In the genomic region with DNA sequence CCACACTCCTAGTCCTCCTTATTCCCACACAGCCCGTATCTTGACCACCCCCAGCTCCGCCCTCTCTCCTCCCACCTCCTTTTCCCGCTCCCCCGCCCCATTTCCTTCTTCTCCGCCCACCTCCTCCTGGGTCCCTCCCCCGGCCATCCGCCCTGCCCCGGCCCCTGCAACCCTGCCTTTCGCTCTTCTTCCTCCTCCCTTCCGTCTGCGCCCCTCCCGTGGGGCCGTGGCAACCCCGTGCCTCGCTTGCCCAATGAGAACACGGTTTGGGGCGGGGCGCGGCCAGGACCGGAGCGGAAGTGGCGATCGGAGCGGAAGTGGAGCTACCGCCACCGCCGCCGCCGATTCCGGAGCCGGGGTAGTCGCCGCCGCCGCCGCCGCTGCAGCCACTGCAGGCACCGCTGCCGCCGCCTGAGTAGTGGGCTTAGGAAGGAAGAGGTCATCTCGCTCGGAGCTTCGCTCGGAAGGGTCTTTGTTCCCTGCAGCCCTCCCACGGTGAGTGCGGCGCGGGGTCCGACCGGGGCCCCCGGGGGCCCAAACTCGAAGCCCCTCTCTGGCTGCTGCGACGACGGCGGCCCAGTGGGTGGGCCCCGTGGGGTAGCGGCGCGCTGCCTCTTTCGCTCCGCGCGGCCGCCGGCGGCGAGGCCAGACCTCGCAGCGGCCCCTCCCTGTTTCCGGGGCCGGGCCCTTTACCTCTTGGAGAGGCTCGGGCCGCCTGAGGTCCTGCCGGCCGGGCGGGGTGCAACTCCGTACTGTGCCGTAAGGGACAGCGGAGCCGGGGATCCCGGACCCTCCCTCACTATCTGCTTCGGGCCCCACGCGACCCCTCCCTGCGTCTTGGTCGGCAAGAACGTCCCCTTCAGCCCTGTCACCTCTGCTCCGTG, we compare ENCODE assay signal across 8 cellular contexts. TPM values are rescaled to one million over a fixed set of nuclear protein-coding genes. Genes with fewer than 3 reads are reported as not detected.
DNase-seq lines count a peak whose midpoint lies in the region; ATAC-seq and TF ChIP-seq lines count a peak whose summit lies in the region.

A gene (plus strand): TSS at position 314 of the 884 bp plus-strand sequence. CDS start 15,829 bp downstream, outside the sequence.

- H3K9me3 ChIP-seq in testis = no peaks in the 10 kb centered on the region

- peak within 1 kb of the TSS; percentile 96 for H3K27ac Mint-ChIP-seq in activated naive CD4-positive, alpha-beta T cell treated with anti-CD3 and anti-CD28 coated beads, Interleukin-2, amount 50 U/mL, for 24 hours

- peak; percentile 41 for TF ChIP-seq POLR2A in testis (IDR thresholded peaks at IDR 0.05)

- WGBS in testis, 2 donors = 1 to 2% methylated on average over 34 to 58 of the region's 89 CpGs

- H3K36me3 Mint-ChIP-seq in activated naive CD4-positive, alpha-beta T cell treated with anti-CD3 and anti-CD28 coated beads, Interleukin-2, amount 50 U/mL, for 24 hours = peaks cover 7% of the 10 kb centered on the region

- intact Hi-C loops in testis (cut with DNase I; ENCODE audit: low total_unique reads) = no loop called here

- no peaks in the 10 kb centered on the region for H3K9me3 Mint-ChIP-seq in activated naive CD4-positive, alpha-beta T cell treated with anti-CD3 and anti-CD28 coated beads, Interleukin-2, amount 50 U/mL, for 24 hours

- H3K4me1 ChIP-seq in testis = peaks cover 23% of the 10 kb centered on the region

- peak within 1 kb of the TSS; percentile 98 for H3K4me3 ChIP-seq in GM08714 (ENCODE audit: low read length)
- peak within 1 kb of the TSS; percentile 96 for H3K4me3 ChIP-seq in testis

- DNase-seq in NCI-H1092 (lab: John Stamatoyannopoulos, UW) (peak; percentile 98), glomerular endothelial cell (ENCODE audit: extremely low read depth, low read depth, low spot score) (peak; percentile 50), omental fat pad (ENCODE audit: low spot score) (peak; percentile 95), testis (peak; percentile 98)

- no peaks in the 10 kb centered on the region for H3K36me3 ChIP-seq in testis (ENCODE audit: low read depth, missing control alignments)

- no peaks in the 10 kb centered on the region for H3K27me3 ChIP-seq in testis

- H3K4me1 Mint-ChIP-seq in activated naive CD4-positive, alpha-beta T cell treated with anti-CD3 and anti-CD28 coated beads, Interleukin-2, amount 50 U/mL, for 24 hours = peaks cover 73% of the 10 kb centered on the region

- ATAC-seq in HG02571 (IDR thresholded peaks at IDR 0.05; ENCODE audit: unreplicated experiment) = peak; percentile 94
- ATAC-seq in SK-N-SH treated with all-trans-retinoic acid at 6 μM for 48 hours = peak; percentile 99
- ATAC-seq in omental fat pad (ENCODE audit: low FRiP score) = peak; percentile 99

- no peak for TF ChIP-seq CTCF in omental fat pad (IDR thresholded peaks at IDR 0.05)
- TF ChIP-seq CTCF in testis (IDR thresholded peaks at IDR 0.05) = peak in 1 of 3 experiments; percentile 25

- no peaks in the 10 kb centered on the region for H3K27me3 Mint-ChIP-seq in activated naive CD4-positive, alpha-beta T cell treated with anti-CD3 and anti-CD28 coated beads, Interleukin-2, amount 50 U/mL, for 24 hours

- peak within 1 kb of the TSS; percentile 97 for H3K4me3 Mint-ChIP-seq in activated naive CD4-positive, alpha-beta T cell treated with anti-CD3 and anti-CD28 coated beads, Interleukin-2, amount 50 U/mL, for 24 hours

- H3K27ac ChIP-seq in testis = peak within 1 kb of the TSS; percentile 95

TF ChIP-seq in SK-N-SH treated with all-trans-retinoic acid at 6 μM for 48 hours, 23 proteins besides CTCF, POLR2A, EP300 and RAD21:
- TF ChIP-seq TOX (CRISPR knock-in tag; IDR thresholded peaks at IDR 0.05; ENCODE audit: borderline replicate concordance) (no peak), ZNF565 (CRISPR knock-in tag; conservative IDR thresholded peaks at IDR 0.05; ENCODE audit: low read depth) (no peak), GLIS3 (CRISPR knock-in tag; IDR thresholded peaks at IDR 0.05) (no peak), SNAI2 (CRISPR knock-in tag; IDR thresholded peaks at IDR 0.05) (no peak), RARB (CRISPR knock-in tag; IDR thresholded peaks at IDR 0.05) (no peak), TCF4 (CRISPR knock-in tag; IDR thresholded peaks at IDR 0.05; ENCODE audit: borderline replicate concordance) (no peak), BACH2 (CRISPR knock-in tag; IDR thresholded peaks at IDR 0.05; ENCODE audit: borderline replicate concordance) (no peak)
- TF ChIP-seq, protein P1, sequence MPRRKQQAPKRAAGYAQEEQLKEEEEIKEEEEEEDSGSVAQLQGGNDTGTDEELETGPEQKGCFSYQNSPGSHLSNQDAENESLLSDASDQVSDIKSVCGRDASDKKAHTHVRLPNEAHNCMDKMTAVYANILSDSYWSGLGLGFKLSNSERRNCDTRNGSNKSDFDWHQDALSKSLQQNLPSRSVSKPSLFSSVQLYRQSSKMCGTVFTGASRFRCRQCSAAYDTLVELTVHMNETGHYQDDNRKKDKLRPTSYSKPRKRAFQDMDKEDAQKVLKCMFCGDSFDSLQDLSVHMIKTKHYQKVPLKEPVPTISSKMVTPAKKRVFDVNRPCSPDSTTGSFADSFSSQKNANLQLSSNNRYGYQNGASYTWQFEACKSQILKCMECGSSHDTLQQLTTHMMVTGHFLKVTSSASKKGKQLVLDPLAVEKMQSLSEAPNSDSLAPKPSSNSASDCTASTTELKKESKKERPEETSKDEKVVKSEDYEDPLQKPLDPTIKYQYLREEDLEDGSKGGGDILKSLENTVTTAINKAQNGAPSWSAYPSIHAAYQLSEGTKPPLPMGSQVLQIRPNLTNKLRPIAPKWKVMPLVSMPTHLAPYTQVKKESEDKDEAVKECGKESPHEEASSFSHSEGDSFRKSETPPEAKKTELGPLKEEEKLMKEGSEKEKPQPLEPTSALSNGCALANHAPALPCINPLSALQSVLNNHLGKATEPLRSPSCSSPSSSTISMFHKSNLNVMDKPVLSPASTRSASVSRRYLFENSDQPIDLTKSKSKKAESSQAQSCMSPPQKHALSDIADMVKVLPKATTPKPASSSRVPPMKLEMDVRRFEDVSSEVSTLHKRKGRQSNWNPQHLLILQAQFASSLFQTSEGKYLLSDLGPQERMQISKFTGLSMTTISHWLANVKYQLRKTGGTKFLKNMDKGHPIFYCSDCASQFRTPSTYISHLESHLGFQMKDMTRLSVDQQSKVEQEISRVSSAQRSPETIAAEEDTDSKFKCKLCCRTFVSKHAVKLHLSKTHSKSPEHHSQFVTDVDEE (CRISPR knock-in tag; IDR thresholded peaks at IDR 0.05) = no peak
- TF ChIP-seq, protein P2, sequence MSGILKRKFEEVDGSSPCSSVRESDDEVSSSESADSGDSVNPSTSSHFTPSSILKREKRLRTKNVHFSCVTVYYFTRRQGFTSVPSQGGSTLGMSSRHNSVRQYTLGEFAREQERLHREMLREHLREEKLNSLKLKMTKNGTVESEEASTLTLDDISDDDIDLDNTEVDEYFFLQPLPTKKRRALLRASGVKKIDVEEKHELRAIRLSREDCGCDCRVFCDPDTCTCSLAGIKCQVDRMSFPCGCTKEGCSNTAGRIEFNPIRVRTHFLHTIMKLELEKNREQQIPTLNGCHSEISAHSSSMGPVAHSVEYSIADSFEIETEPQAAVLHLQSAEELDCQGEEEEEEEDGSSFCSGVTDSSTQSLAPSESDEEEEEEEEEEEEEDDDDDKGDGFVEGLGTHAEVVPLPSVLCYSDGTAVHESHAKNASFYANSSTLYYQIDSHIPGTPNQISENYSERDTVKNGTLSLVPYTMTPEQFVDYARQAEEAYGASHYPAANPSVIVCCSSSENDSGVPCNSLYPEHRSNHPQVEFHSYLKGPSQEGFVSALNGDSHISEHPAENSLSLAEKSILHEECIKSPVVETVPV (CRISPR knock-in tag; IDR thresholded peaks at IDR 0.05) = no peak
- TF ChIP-seq, protein P3, sequence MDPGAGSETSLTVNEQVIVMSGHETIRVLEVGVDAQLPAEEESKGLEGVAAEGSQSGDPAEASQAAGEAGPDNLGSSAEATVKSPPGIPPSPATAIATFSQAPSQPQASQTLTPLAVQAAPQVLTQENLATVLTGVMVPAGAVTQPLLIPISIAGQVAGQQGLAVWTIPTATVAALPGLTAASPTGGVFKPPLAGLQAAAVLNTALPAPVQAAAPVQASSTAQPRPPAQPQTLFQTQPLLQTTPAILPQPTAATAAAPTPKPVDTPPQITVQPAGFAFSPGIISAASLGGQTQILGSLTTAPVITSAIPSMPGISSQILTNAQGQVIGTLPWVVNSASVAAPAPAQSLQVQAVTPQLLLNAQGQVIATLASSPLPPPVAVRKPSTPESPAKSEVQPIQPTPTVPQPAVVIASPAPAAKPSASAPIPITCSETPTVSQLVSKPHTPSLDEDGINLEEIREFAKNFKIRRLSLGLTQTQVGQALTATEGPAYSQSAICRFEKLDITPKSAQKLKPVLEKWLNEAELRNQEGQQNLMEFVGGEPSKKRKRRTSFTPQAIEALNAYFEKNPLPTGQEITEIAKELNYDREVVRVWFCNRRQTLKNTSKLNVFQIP (CRISPR knock-in tag; IDR thresholded peaks at IDR 0.05; ENCODE audit: borderline replicate concordance, low read depth) = no peak

RNA-seq across cellular contexts. Expression of the gene that starts here (rescaled TPM):
- total RNA-seq in glomerular endothelial cell (167 and 173 TPM in 2 replicates), omental fat pad (100 to 1,000 TPM; 114 to 153 (median 143) TPM), testis (100 to 1,000 TPM; 106 to 127 TPM)
- polyA plus RNA-seq in testis (ENCODE audit: insufficient read depth, low read depth, low replicate concordance) = 125 TPM

Comparison
In these comparisons a context has a peak if more than half of its experiments do, and no peak if none do; other contexts are left out.
1. Peak in every context shown above with its lines: DNase-seq, ATAC-seq, H3K4me3 ChIP-seq and H3K27ac ChIP-seq.